ENCODE assay signal across 27 cellular contexts in the genomic region with DNA sequence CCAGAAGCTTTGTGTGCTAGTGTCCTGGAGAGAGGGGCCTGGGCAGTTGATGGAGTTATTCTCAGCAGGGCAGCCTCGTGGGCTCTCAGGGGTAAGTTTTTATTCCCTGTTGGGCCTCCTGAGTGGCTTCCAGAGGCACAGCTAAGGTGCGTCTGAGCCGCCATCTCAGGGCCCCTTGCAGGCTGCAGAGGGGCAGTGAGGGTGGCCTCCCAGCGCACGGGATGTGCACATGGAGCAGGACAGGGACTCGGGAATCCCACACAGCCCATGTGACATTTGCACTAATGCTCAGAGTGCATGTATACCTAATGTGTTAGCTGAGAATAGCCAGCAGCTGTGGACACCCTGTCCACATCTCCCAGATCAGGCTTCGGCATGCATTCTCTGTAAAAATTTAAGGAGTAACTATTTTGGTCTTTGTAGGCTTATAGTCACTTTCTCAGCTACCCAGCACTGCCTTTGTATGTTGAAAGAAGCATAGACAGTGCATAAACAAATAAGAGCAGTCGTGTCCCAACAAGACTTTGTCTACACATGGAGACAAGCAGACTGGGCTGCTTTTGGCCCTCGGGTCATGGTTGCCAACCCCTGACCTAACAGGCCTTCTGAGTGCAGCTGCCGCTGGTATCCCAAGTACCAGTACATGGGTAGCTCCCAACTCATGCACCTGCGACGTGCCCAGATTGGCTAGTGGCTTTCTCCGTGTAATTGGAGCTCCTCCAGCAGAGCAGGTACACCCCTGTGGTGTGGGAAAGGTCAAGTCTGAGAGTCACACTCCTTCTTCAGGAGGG. TPM values are rescaled to one million over a fixed set of nuclear protein-coding genes. Genes with fewer than 3 reads are reported as not detected.
DNase-seq lines count a peak whose midpoint lies in the region; ATAC-seq, FAIRE-seq and TF ChIP-seq lines count a peak whose summit lies in the region.
"Had no signal": no experiment of that assay in that cellular context is flagged by ENCODE, and none has a peak within 500 bp of the region (broad histone marks: within the 10 kb centered on the region; RNA-seq: fewer than 3 reads in every experiment).

No MANE protein-coding gene starts in this region.

- no peak overlapping the region for H3K18ac ChIP-seq in H1 (ENCODE audit: extremely low read depth, low read length)

- H2BK15ac ChIP-seq in H1 (ENCODE audit: low read length), result peak overlapping the region; percentile 89; the same call in 1 of the 2 replicates

- H3K56ac ChIP-seq in H1 (replicated peaks; ENCODE audit: insufficient read length, low read depth, low read length), result no peak overlapping the region

- H3K4ac ChIP-seq in H1 (replicated peaks; ENCODE audit: insufficient read length, low read depth, low read length), result no peak overlapping the region

- H3K36me3 ChIP-seq in right atrium auricular region (no peaks in the 10 kb centered on the region), heart left ventricle (no peaks in the 10 kb centered on the region), H1 (ENCODE audit: control insufficient read depth in 2 of 4, insufficient read depth in 4 of 4, low read length in 3 of 4) (no peaks in the 10 kb centered on the region)
- H3K36me3 ChIP-seq: BE2C, Peyer's patch had no signal

- CTCF ChIA-PET in H1 (lab: Charles Lee; ENCODE audit: partially characterized antibody), result interaction anchor here (0.7 to 6.3 kb wide), 8 partner anchors 12 to 143 kb away, joined by 3 to 99 read pairs (median 4); partner anchors contain the start of gene CST11

- no peak overlapping the region for H4K91ac ChIP-seq in H1 (replicated peaks; ENCODE audit: insufficient read length, low read length)

- no peak overlapping the region for H3K9ac ChIP-seq in H1 (replicated peaks in 1 of 4; ENCODE audit: extremely low read depth in 1 of 4, low read depth in 3 of 4, low read length in 3 of 4)

- H3K4me3 ChIP-seq in right atrium auricular region, result no peak overlapping the region
- H3K4me3 ChIP-seq in heart left ventricle, result no peak overlapping the region
- no peak overlapping the region for H3K4me3 ChIP-seq in H1 (ENCODE audit: extremely low read depth in 1 of 4, insufficient read depth in 2 of 4, low read depth in 3 of 4, low read length in 4 of 4)
- H3K4me3 ChIP-seq: Peyer's patch had no signal

- no peak overlapping the region for H3K4me2 ChIP-seq in H1 (ENCODE audit: insufficient read depth in 1 of 2, low read depth in 2 of 2, low read length in 2 of 2)

- no peak for TF ChIP-seq RAD21 in H1 (IDR thresholded peaks at IDR 0.05 in 1 of 2, conservative IDR thresholded peaks at IDR 0.05 in 1 of 2; ENCODE audit: low read depth in 2 of 2, low read length in 2 of 2)

- FAIRE-seq in H1 (lab: Jason Lieb, UNC), result no peak
- FAIRE-seq: A204.1, GM12891, GM18507 had no signal

- intact Hi-C loops in heart left ventricle (cut with DNase I), result no loop called here

- H4K20me1 ChIP-seq in H1 (replicated peaks in 1 of 2; ENCODE audit: control insufficient read depth in 1 of 2, insufficient read depth in 2 of 2, low read length in 2 of 2), result no peaks in the 10 kb centered on the region

- ATAC-seq in heart left ventricle (no peak), HG02973 (IDR thresholded peaks at IDR 0.05; ENCODE audit: unreplicated experiment) (no peak)

- no peak overlapping the region for H2AFZ ChIP-seq in H1 (ENCODE audit: low read length)

- H3K27ac ChIP-seq in right atrium auricular region (no peak overlapping the region), heart left ventricle (no peak overlapping the region), H1 (ENCODE audit: low read depth, low read length) (no peak overlapping the region)
- H3K27ac ChIP-seq: HL-60, Peyer's patch had no signal

- H3K23me2 ChIP-seq in H1 (ENCODE audit: low read depth, low read length), result no peaks in the 10 kb centered on the region

- H4K8ac ChIP-seq in H1 (ENCODE audit: extremely low read depth, insufficient read depth, low read length), result no peak overlapping the region

- TF ChIP-seq CTCF in right atrium auricular region (IDR thresholded peaks at IDR 0.05) (no peak), heart left ventricle (IDR thresholded peaks at IDR 0.05) (no peak), H1 (IDR thresholded peaks at IDR 0.05; ENCODE audit: control extremely low read depth in 1 of 3, insufficient read depth in 1 of 3, low read depth in 1 of 3, low read length in 3 of 3) (no peak)

- POLR2A ChIA-PET in H1 (lab: Charles Lee; ENCODE audit: partially characterized antibody), result interaction anchor here (1.2 kb wide), 1 partner anchor 112 kb away, joined by 3 read pairs; no protein-coding TSS in a partner anchor

- TF ChIP-seq EP300 in H1 (IDR thresholded peaks at IDR 0.05; ENCODE audit: borderline replicate concordance in 1 of 2, low read depth in 2 of 2, low read length in 2 of 2), result no peak

- WGBS in heart left ventricle, 4 donors, result 60 to 67% (median 61%) methylated on average over 13 of the region's 13 CpGs
- WGBS in H1 (ENCODE audit: extremely low coverage in 1 of 2, insufficient coverage in 1 of 2, insufficient read length in 1 of 2, insufficient replicate concordance in 2 of 2, low coverage in 1 of 2, low lambda C conversion rate in 2 of 2, missing lambda C conversion rate in 1 of 2), 2 experiments, result 78% methylated on average over 13 of the region's 13 CpGs; no CpG with 5 or more reads in 1 of the 2 experiments

- H3K9me3 ChIP-seq in right atrium auricular region (no peaks in the 10 kb centered on the region), heart left ventricle (no peaks in the 10 kb centered on the region), H1 (ENCODE audit: insufficient read depth in 2 of 2, low read depth in 1 of 2, low read length in 1 of 2) (peaks cover 0 to 7% of the 10 kb centered on the region in 2 experiments; a peak in 1 of 4 replicates)
- H3K9me3 ChIP-seq: BE2C, Peyer's patch had no signal

- no peak overlapping the region for H3K14ac ChIP-seq in H1 (ENCODE audit: insufficient read length)

- 0 out of 2 replicates have a peak overlapping the region, but pooled peaks have one; percentile 48 for H2BK20ac ChIP-seq in H1 (ENCODE audit: low read length)

- DNase-seq in right atrium auricular region (ENCODE audit: low spot score) (peak; percentile 38), heart left ventricle (no peak), H1 (ENCODE audit: low read depth in 1 of 2, low spot score in 2 of 2) (peak in 1 of 2 experiments; percentile 35), islet precursor cell (peak; percentile 44), HK-2 (ENCODE audit: unreplicated experiment) (no peak), activated T-cell treated with anti-CD3 and anti-CD28 coated beads for 4 hours (no peak), NCI-H146 (lab: John Stamatoyannopoulos, UW) (no peak)
- DNase-seq: BE2C; CD4-positive, alpha-beta T cell; GF-D8; IMR-90; Karpas-422; MM.1S; NCI-H1092; NCI-H1436 treated with DMSO at 0.1 percent for 48 hours; NCI-H2029 treated with DMSO at 0.1 percent for 48 hours; NCI-H446 treated with DMSO at 0.1 percent for 48 hours; NK-92 treated with Interleukin-12 subunit alpha and Interleukin-12 subunit beta, amount 100 ng/mL, for 24 hours; Peyer's patch; Right ventricle myocardium superior had no signal

- H3K23ac ChIP-seq in H1 (ENCODE audit: insufficient read length), result no peak overlapping the region

- H3K79me2 ChIP-seq in H1 (ENCODE audit: control insufficient read depth in 1 of 2, insufficient read depth in 2 of 2, low read length in 2 of 2), result no peaks in the 10 kb centered on the region

- no peaks in the 10 kb centered on the region for H3K79me1 ChIP-seq in H1 (ENCODE audit: low read depth, low read length)

- H3K27me3 ChIP-seq in right atrium auricular region (no peaks in the 10 kb centered on the region), heart left ventricle (peaks cover 0 to 27% (median 3%) of the 10 kb centered on the region in 9 donors), H1 (replicated peaks in 1 of 4; ENCODE audit: control insufficient read depth in 3 of 4, extremely low read depth in 1 of 4, insufficient read depth in 3 of 4, low read length in 3 of 4) (no peaks in the 10 kb centered on the region; a peak in 1 of 7 replicates)
- H3K27me3 ChIP-seq: BE2C, Peyer's patch had no signal

- H4K5ac ChIP-seq in H1 (ENCODE audit: insufficient read length, low read depth, low read length), result no peak overlapping the region

- TF ChIP-seq POLR2A in heart left ventricle (IDR thresholded peaks at IDR 0.05) (no peak), H1 (IDR thresholded peaks at IDR 0.05; ENCODE audit: control extremely low read depth in 1 of 2, low read depth in 2 of 2, low read length in 2 of 2) (no peak)

- no peak overlapping the region for H2BK120ac ChIP-seq in H1 (replicated peaks; ENCODE audit: low read depth, low read length)

- H2AK5ac ChIP-seq in H1 (ENCODE audit: low read depth, low read length), result no peak overlapping the region

- H2BK12ac ChIP-seq in H1 (ENCODE audit: low read depth, low read length), result peak overlapping the region; percentile 44; the same call in 1 of the 2 replicates

- H2BK5ac ChIP-seq in H1 (ENCODE audit: low read depth, low read length), result 0 out of 2 replicates have a peak overlapping the region, but pooled peaks have one; percentile 3

- H3K4me1 ChIP-seq in right atrium auricular region (no peaks in the 10 kb centered on the region), heart left ventricle (no peaks in the 10 kb centered on the region), H1 (replicated peaks in 1 of 4; ENCODE audit: control insufficient read depth in 3 of 4, insufficient read depth in 4 of 4, low read length in 3 of 4) (peaks cover 0 to 2% (median 0%) of the 10 kb centered on the region in 4 experiments; a peak in 1 of 7 replicates)
- H3K4me1 ChIP-seq: BE2C, Peyer's patch had no signal

RNA-seq across cellular contexts. Expression of gene CST9L, which starts 18.6 kb away (rescaled TPM):
- total RNA-seq in right atrium auricular region (not detected), heart left ventricle (not detected)
- polyA plus RNA-seq in heart left ventricle (not detected), H1 (2011; rRNA removed) (not detected in 2 replicates)
- total RNA-seq in H1 (2021; fragmentation: NEBNext Ultra II Directional; extraction: Animal tissue kit (Norgen Biotek cat#: 25700)), result not detected in 2 replicates
- polyA plus RNA-seq in H1 (2011; cell fraction: cytosol; rRNA removed), result not detected
- polyA plus RNA-seq in H1 (2011; cell fraction: nucleus; rRNA removed), result not detected
- not detected in 4 replicates for polyA plus RNA-seq in H1 (2012, experiment 1 of 2)
- not detected for polyA plus RNA-seq in H1 (2012, experiment 2 of 2)
- not detected for polyA plus RNA-seq in H1 (2013, experiment 1 of 2)
- not detected for polyA plus RNA-seq in H1 (2013, experiment 2 of 2)
- not detected in 2 replicates for polyA minus RNA-seq in H1 (2011; rRNA and poly(A)+ RNA removed)
- not detected for polyA minus RNA-seq in H1 (2011; cell fraction: cytosol; rRNA and poly(A)+ RNA removed)
- not detected for polyA minus RNA-seq in H1 (2011; cell fraction: nucleus; rRNA and poly(A)+ RNA removed)
- total RNA-seq: CD4-positive, alpha-beta T cell; H4; HT1080; IMR-90; Peyer's patch; Right ventricle myocardium superior had no signal
- polyA plus RNA-seq: IMR-90 had no signal

RNA-seq across cellular contexts. Expression of gene CST9, which starts 18.8 kb away (rescaled TPM):
- total RNA-seq in right atrium auricular region, result not detected
- total RNA-seq in heart left ventricle, result not detected
- polyA plus RNA-seq in heart left ventricle, result not detected
- total RNA-seq in H1 (2021; fragmentation: NEBNext Ultra II Directional; extraction: Animal tissue kit (Norgen Biotek cat#: 25700)), result 0.19 TPM in 1 of 2 replicates, not detected in the other
- 0.05 and 0.08 TPM in 2 replicates for polyA plus RNA-seq in H1 (2011; rRNA removed)
- polyA plus RNA-seq in H1 (2011; cell fraction: cytosol; rRNA removed), result 0.09 TPM
- 0.13 TPM for polyA plus RNA-seq in H1 (2011; cell fraction: nucleus; rRNA removed)
- not detected in 4 replicates for polyA plus RNA-seq in H1 (2012, experiment 1 of 2)
- not detected for polyA plus RNA-seq in H1 (2012, experiment 2 of 2)
- polyA plus RNA-seq in H1 (2013, experiment 1 of 2), result not detected
- not detected for polyA plus RNA-seq in H1 (2013, experiment 2 of 2)
- 0.09 TPM in 1 of 2 replicates, not detected in the other for polyA minus RNA-seq in H1 (2011; rRNA and poly(A)+ RNA removed)
- polyA minus RNA-seq in H1 (2011; cell fraction: cytosol; rRNA and poly(A)+ RNA removed), result not detected
- not detected for polyA minus RNA-seq in H1 (2011; cell fraction: nucleus; rRNA and poly(A)+ RNA removed)
- total RNA-seq: CD4-positive, alpha-beta T cell; H4; HT1080; IMR-90; Peyer's patch; Right ventricle myocardium superior had no signal
- polyA plus RNA-seq: IMR-90 had no signal

RNA-seq across cellular contexts. Expression of gene CST3, which starts 50.8 kb away (rescaled TPM):
- 100 to 1,000 TPM; 884 to 914 TPM for total RNA-seq in right atrium auricular region
- total RNA-seq in heart left ventricle, result 1,000 to 10,000 TPM in 3 of 9 donors, 100 to 1,000 TPM in 6; 482 to 1,194 (median 708) TPM
- polyA plus RNA-seq in heart left ventricle, result 100 to 1,000 TPM; 240 to 611 TPM
- 53.2 and 58.1 TPM in 2 replicates for total RNA-seq in H1 (2021; fragmentation: NEBNext Ultra II Directional; extraction: Animal tissue kit (Norgen Biotek cat#: 25700))
- 184 and 185 TPM in 2 replicates for polyA plus RNA-seq in H1 (2011; rRNA removed)
- 84.3 TPM for polyA plus RNA-seq in H1 (2011; cell fraction: cytosol; rRNA removed)
- polyA plus RNA-seq in H1 (2011; cell fraction: nucleus; rRNA removed), result 66.5 TPM
- polyA plus RNA-seq in H1 (2012, experiment 1 of 2), result 61.6 to 108 TPM (median 99.6 TPM) in 4 replicates
- 128 TPM for polyA plus RNA-seq in H1 (2012, experiment 2 of 2)
- 68.4 TPM for polyA plus RNA-seq in H1 (2013, experiment 1 of 2)
- 77.9 TPM for polyA plus RNA-seq in H1 (2013, experiment 2 of 2)
- 35.0 and 38.7 TPM in 2 replicates for polyA minus RNA-seq in H1 (2011; rRNA and poly(A)+ RNA removed)
- 54.3 TPM for polyA minus RNA-seq in H1 (2011; cell fraction: cytosol; rRNA and poly(A)+ RNA removed)
- 21.1 TPM for polyA minus RNA-seq in H1 (2011; cell fraction: nucleus; rRNA and poly(A)+ RNA removed)

Comparison
In these comparisons a context has a peak if more than half of its experiments do, and no peak if none do; other contexts are left out.
1. DNase-seq: peak in right atrium auricular region (single experiment) and islet precursor cell (single experiment); none in heart left ventricle (0 of 5), HK-2 (single experiment), activated T-cell treated with anti-CD3 and anti-CD28 coated beads for 4 hours (single experiment) and NCI-H146 (single experiment).